In genomic region chr15:23648920-23649515, GRCh38 we compare ENCODE assay signal across 8 cellular contexts. TPM values are rescaled to one million over a fixed set of nuclear protein-coding genes. Genes with fewer than 3 reads are reported as not detected.
DNase-seq lines count a peak whose midpoint lies in the region; ATAC-seq and TF ChIP-seq lines count a peak whose summit lies in the region.

No MANE protein-coding gene starts in this region.

- H3K27me3 ChIP-seq in adipocyte (replicated peaks; ENCODE audit: control insufficient read depth, insufficient read depth, low read length) (peaks cover 25% of the 10 kb centered on the region), left lung (peaks cover 0 to 39% of the 10 kb centered on the region in 2 donors)

- intact Hi-C loops in left lung (cut with DNase I) = loop anchor here in 1 of 2 donors (10.0 kb wide), 1 partner anchor 216 kb away; no protein-coding TSS in a partner anchor

- H3K4me3 ChIP-seq in adipocyte (ENCODE audit: low read length) = no peak overlapping the region
- H3K4me3 ChIP-seq in left lung = no peak overlapping the region

- H3K4me1 ChIP-seq in adipocyte (ENCODE audit: control insufficient read depth, insufficient read depth, low read length) = no peaks in the 10 kb centered on the region
- H3K4me1 ChIP-seq in left lung = no peaks in the 10 kb centered on the region

- TF ChIP-seq CTCF in left lung (IDR thresholded peaks at IDR 0.05) = peak; percentile 35 to 40
- no peak for TF ChIP-seq CTCF in omental fat pad (IDR thresholded peaks at IDR 0.05)

- in situ Hi-C loops in G401 (cut with HindIII; ENCODE audit: low sequenced_read_pairs) = no loop called here

- ATAC-seq in left lung = peak; percentile 64
- no peak for ATAC-seq in omental fat pad (ENCODE audit: low FRiP score)

- H3K9me3 ChIP-seq in adipocyte (ENCODE audit: control insufficient read depth, low read length) (no peaks in the 10 kb centered on the region), left lung (no peaks in the 10 kb centered on the region)

- DNase-seq in COLO668 (lab: John Stamatoyannopoulos, UW; ENCODE audit: unreplicated experiment) = peak; percentile 33
- peak; percentile 19 for DNase-seq in HK-2 (ENCODE audit: unreplicated experiment)
- peak; percentile 25 for DNase-seq in adipocyte (ENCODE audit: low read depth)
- no peak for DNase-seq in left lung
- no peak for DNase-seq in G401 (ENCODE audit: low spot score)
- no peak for DNase-seq in omental fat pad (ENCODE audit: low spot score)
- no peak for DNase-seq in NCI-H2081 treated with DMSO at 0.1 percent for 48 hours (lab: John Stamatoyannopoulos, UW)
- no peak for DNase-seq in T-helper 1 cell

- H3K36me3 ChIP-seq in adipocyte (ENCODE audit: control insufficient read depth, insufficient read depth, low read length, severe bottlenecking) (no peaks in the 10 kb centered on the region), left lung (no peaks in the 10 kb centered on the region)

- H3K9ac ChIP-seq in adipocyte (ENCODE audit: low read length) = no peak overlapping the region

- no peak overlapping the region for H3K27ac ChIP-seq in left lung

RNA-seq across cellular contexts. Expression of gene MAGEL2, which starts 1.4 kb away (rescaled TPM):
- total RNA-seq in left lung (1 to 10 TPM in 1 of 2 donors, under 1 TPM in 1; 0.60 to 1.6 TPM), omental fat pad (under 1 TPM; 0.09 to 0.79 (median 0.71) TPM)
- total RNA-seq in G401 (2014; rRNA removed; shearing (Covaris generic)) = not detected in 2 replicates

RNA-seq across cellular contexts. Expression of gene NDN, which starts 38.1 kb away (rescaled TPM):
- 10 to 100 TPM; 41.7 to 43.1 TPM for total RNA-seq in left lung
- total RNA-seq in G401 (2014; rRNA removed; shearing (Covaris generic)) = 1.9 and 2.4 TPM in 2 replicates
- 100 to 1,000 TPM in 2 of 4 donors, 10 to 100 TPM in 2; 83.0 to 135 (median 107) TPM for total RNA-seq in omental fat pad

Comparison
In these comparisons a context has a peak if more than half of its experiments do, and no peak if none do; other contexts are left out.
1. DNase-seq: peak in COLO668 (single experiment), HK-2 (single experiment) and adipocyte (single experiment); none in left lung (0 of 2), G401 (single experiment), omental fat pad (single experiment), NCI-H2081 treated with DMSO at 0.1 percent for 48 hours (single experiment) and T-helper 1 cell (0 of 5).
2. CTCF ChIP-seq: peak in left lung (2 of 2); none in omental fat pad (0 of 3).
3. RNA of gene NDN, which starts 38.1 kb away (total RNA-seq): 83.0 to 135 TPM in omental fat pad and 41.7 to 43.1 TPM in left lung; 1.9 to 2.4 TPM in G401; every median in the first group is over 10 times any median in the second.